Comparison of ENCODE assay signal across 8 cellular contexts in the genomic region with DNA sequence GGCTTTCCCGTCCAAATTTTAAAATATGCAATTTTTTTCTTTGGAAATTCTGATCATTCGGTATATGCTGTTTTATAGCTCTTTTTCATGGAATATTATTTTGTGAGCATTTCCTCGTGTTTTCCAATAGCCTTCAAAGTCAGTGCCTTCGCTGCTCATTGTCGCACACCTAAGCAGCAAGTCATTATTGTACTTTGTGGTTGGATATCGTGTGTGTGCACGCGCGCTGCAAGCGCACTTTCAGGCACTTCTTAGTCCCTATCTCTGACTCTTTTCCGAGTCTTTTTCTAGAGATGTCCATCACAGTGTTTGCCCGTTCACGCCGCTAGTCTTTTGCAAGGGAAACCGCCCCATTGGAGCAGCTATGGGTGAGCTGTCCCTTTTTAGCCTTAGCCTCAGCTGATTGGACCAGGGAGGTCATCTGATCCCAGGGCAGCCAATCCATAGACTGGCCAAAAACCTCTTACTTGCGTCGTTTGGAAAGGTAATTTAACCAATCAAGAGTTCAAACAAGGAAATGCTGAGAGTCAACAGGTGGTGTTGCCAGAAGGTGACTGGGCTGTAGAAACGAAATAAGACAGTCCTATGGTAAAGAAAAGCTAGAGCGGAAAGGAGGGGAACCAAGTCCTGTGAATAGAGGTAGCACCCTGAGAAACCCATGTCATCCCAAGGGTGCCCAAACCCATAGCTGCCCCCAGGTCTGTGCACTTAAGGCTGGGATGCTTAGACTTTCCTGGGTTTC. TPM values are rescaled to one million over a fixed set of nuclear protein-coding genes. Genes with fewer than 3 reads are reported as not detected.
DNase-seq lines count a peak whose midpoint lies in the region; ATAC-seq and TF ChIP-seq lines count a peak whose summit lies in the region.

No MANE protein-coding gene starts in this region.

- peak; percentile 28 for TF ChIP-seq CTCF in brain microvascular endothelial cell (IDR thresholded peaks at IDR 0.05; ENCODE audit: low read depth, low read length, missing control alignments)

- H3K4me3 ChIP-seq in brain microvascular endothelial cell (ENCODE audit: low read depth, low read length) = peak overlapping the region; percentile 56

- H3K4me1 Mint-ChIP-seq in T-helper 17 cell = peaks cover 18% of the 10 kb centered on the region

- H3K4me3 Mint-ChIP-seq in T-helper 17 cell = peak overlapping the region; percentile 93

- H3K9me3 ChIP-seq in T-helper 17 cell (ENCODE audit: control insufficient read depth, low read length, poor library complexity, severe bottlenecking) = no peaks in the 10 kb centered on the region

- ATAC-seq in GM21825 (IDR thresholded peaks at IDR 0.05; ENCODE audit: unreplicated experiment) = peak; percentile 50
- peak; percentile 83 for ATAC-seq in T-helper 17 cell

- peak; percentile 98 for DNase-seq in DMS153 treated with DMSO at 0.1 percent for 48 hours (lab: John Stamatoyannopoulos, UW; ENCODE audit: unreplicated experiment)
- DNase-seq in NCI-H1092 treated with DMSO at 0.1 percent for 48 hours (lab: John Stamatoyannopoulos, UW) = peak; percentile 93
- peak; percentile 20 to 47 (median 27) for DNase-seq in T-helper 17 cell
- peak; percentile 86 for DNase-seq in brain microvascular endothelial cell
- peak in 44 of 51 donors; percentile 20 to 84 (median 63) for DNase-seq in hypothalamus (lab: John Stamatoyannopoulos, UW)
- peak; percentile 84 for DNase-seq in renal cortical epithelial cell (ENCODE audit: low read depth)
- no peak for DNase-seq in A172 (ENCODE audit: low spot score)

- in situ Hi-C loops in brain microvascular endothelial cell (cut with HindIII; ENCODE audit: low pct_ligation_motif_present, low sequenced_read_pairs) = no loop called here

- H3K27me3 ChIP-seq in brain microvascular endothelial cell (replicated peaks) = no peaks in the 10 kb centered on the region

- peak overlapping the region; percentile 53 for H3K27ac ChIP-seq in brain microvascular endothelial cell

- H3K27ac Mint-ChIP-seq in T-helper 17 cell = peak overlapping the region; percentile 90

- H3K36me3 Mint-ChIP-seq in T-helper 17 cell (ENCODE audit: low read depth) = peaks cover 4% of the 10 kb centered on the region

- peaks cover 9% of the 10 kb centered on the region for H3K27me3 Mint-ChIP-seq in T-helper 17 cell

- peaks cover 25% of the 10 kb centered on the region for H3K36me3 ChIP-seq in brain microvascular endothelial cell (replicated peaks)

RNA-seq across cellular contexts. Expression of a gene that starts 0.7 kb away (rescaled TPM):
- total RNA-seq in T-helper 17 cell (10 to 100 TPM; 14.8 to 24.1 TPM), renal cortical epithelial cell (28.9 and 81.3 TPM in 2 replicates)
- total RNA-seq in A172 (2014; rRNA removed; shearing (Covaris generic)) = not detected in 2 replicates

Comparison
In these comparisons a context has a peak if more than half of its experiments do, and no peak if none do; other contexts are left out.
1. RNA of a gene that starts 0.7 kb away (total RNA-seq): 28.9 to 81.3 TPM in renal cortical epithelial cell and 14.8 to 24.1 TPM in T-helper 17 cell; not detected in A172; every median in the first group is over 10 times any median in the second.